Comparison of ENCODE assay signal across 19 cellular contexts in genomic region chr3:89954135-89954534, GRCh38.
DNase-seq lines count a peak whose midpoint lies in the region; FAIRE-seq and TF ChIP-seq lines count a peak whose summit lies in the region.
"Had no signal": no experiment of that assay in that cellular context is flagged by ENCODE, and none has a peak within 500 bp of the region (broad histone marks: within the 10 kb centered on the region; RNA-seq: fewer than 3 reads in every experiment).

No MANE protein-coding gene starts in this region.

- intact Hi-C loops in A673 (cut with micrococcal nuclease; ENCODE audit: unreplicated experiment), result no loop called here

- no peak for FAIRE-seq in small intestine (lab: Jason Lieb, UNC)
- FAIRE-seq: A204.1, D721Med, GM12878, H1 had no signal

- POLR2A ChIA-PET in A673 (lab: Charles Lee; ENCODE audit: low non-redundant PET), result no interaction called here

- H3K9me3 ChIP-seq in small intestine (ENCODE audit: control insufficient read depth, low read depth), result no peaks in the 10 kb centered on the region
- H3K9me3 ChIP-seq in A673 (ENCODE audit: low read depth, low read length, poor library complexity, severe bottlenecking), result no peaks in the 10 kb centered on the region
- no peaks in the 10 kb centered on the region for H3K9me3 ChIP-seq in hepatocyte (ENCODE audit: low read depth)
- H3K9me3 ChIP-seq: Caco-2 had no signal

- WGBS in small intestine, 3 donors, result 75 to 86% (median 77%) methylated on average over 3 of the region's 3 CpGs
- WGBS in hepatocyte (ENCODE audit: low lambda C conversion rate, missing lambda C conversion rate), result 99% methylated on average over 3 of the region's 3 CpGs

- no peak for TF ChIP-seq CTCF in epithelial cell of esophagus (IDR thresholded peaks at IDR 0.05; ENCODE audit: insufficient read depth, low read depth, low read length, missing control alignments)
- no peak for TF ChIP-seq CTCF in A673 (conservative IDR thresholded peaks at IDR 0.05; ENCODE audit: low read depth, low read length)
- TF ChIP-seq CTCF in hepatocyte (IDR thresholded peaks at IDR 0.05; ENCODE audit: poor library complexity), result no peak

- DNase-seq in MV-4-11 (lab: John Stamatoyannopoulos, UW) (peak; percentile 9), SW480 (ENCODE audit: low spot score) (peak; percentile 33), epithelial cell of esophagus (ENCODE audit: low read depth) (peak; percentile 4), small intestine (peak; percentile 17), A673 (ENCODE audit: low spot score) (no peak), hepatocyte (ENCODE audit: low spot score) (no peak)
- DNase-seq in activated CD4-positive, CD25-positive, alpha-beta regulatory T cell treated with anti-CD3 and anti-CD28 coated beads, Interleukin-2, amount 50 U/mL, for 72 hours, result no peak
- DNase-seq: AML-193; Caco-2; CD4-positive, alpha-beta T cell; DMS153; DND-41; EL; H9 had no signal

- no TSS peak for BruUV-seq in A673 (replicated peaks; lab: Mats Ljungman, UMichigan)

- H4K20me1 ChIP-seq in hepatocyte (ENCODE audit: insufficient read depth, poor library complexity, severe bottlenecking), result no peaks in the 10 kb centered on the region

- CTCF ChIA-PET in A673 (lab: Charles Lee), result no interaction called here

- H3K79me2 ChIP-seq in hepatocyte, result no peaks in the 10 kb centered on the region

- no peak overlapping the region for H3K4me2 ChIP-seq in hepatocyte

- no peaks in the 10 kb centered on the region for H3K9me2 ChIP-seq in hepatocyte (replicated peaks; ENCODE audit: insufficient read depth)

- no peaks in the 10 kb centered on the region for H3K36me3 ChIP-seq in small intestine (ENCODE audit: control insufficient read depth in 2 of 2, insufficient read depth in 2 of 2, low read length in 2 of 2)
- H3K36me3 ChIP-seq in A673 (ENCODE audit: insufficient read depth, low read length, poor library complexity, severe bottlenecking), result no peaks in the 10 kb centered on the region
- no peaks in the 10 kb centered on the region for H3K36me3 ChIP-seq in hepatocyte (replicated peaks; ENCODE audit: insufficient read depth, low read depth)

- H3K27me3 ChIP-seq in small intestine (ENCODE audit: control insufficient read depth in 2 of 2, insufficient read depth in 2 of 2, low read length in 2 of 2) (no peaks in the 10 kb centered on the region), A673 (replicated peaks; ENCODE audit: insufficient read depth, low read depth, low read length, poor library complexity) (no peaks in the 10 kb centered on the region), hepatocyte (no peaks in the 10 kb centered on the region)

- no peak overlapping the region for H2AFZ ChIP-seq in hepatocyte

- H3K4me3 ChIP-seq in epithelial cell of esophagus (ENCODE audit: low read length) (no peak overlapping the region), small intestine (ENCODE audit: low read depth in 1 of 2, low read length in 2 of 2) (no peak overlapping the region), A673 (ENCODE audit: low read depth, low read length, poor library complexity, severe bottlenecking) (no peak overlapping the region), hepatocyte (no peak overlapping the region)
- H3K4me3 ChIP-seq: GM12878 had no signal

- H3K27ac ChIP-seq in small intestine (ENCODE audit: low read depth in 1 of 2, low read length in 1 of 2), result no peak overlapping the region
- H3K27ac ChIP-seq in A673 (ENCODE audit: low read depth, low read length, poor library complexity, severe bottlenecking), result no peak overlapping the region
- H3K27ac ChIP-seq in hepatocyte, result no peak overlapping the region
- H3K27ac ChIP-seq: C4-2B had no signal

- H3K4me1 ChIP-seq in small intestine (ENCODE audit: control insufficient read depth in 2 of 2, insufficient read depth in 1 of 2, low read depth in 1 of 2, low read length in 1 of 2) (no peaks in the 10 kb centered on the region), A673 (ENCODE audit: insufficient read depth, low read length, poor library complexity, severe bottlenecking) (no peaks in the 10 kb centered on the region), hepatocyte (ENCODE audit: insufficient read depth) (peaks cover 13% of the 10 kb centered on the region)
- H3K4me1 ChIP-seq: Caco-2 had no signal

Comparison
In these comparisons a context has a peak if more than half of its experiments do, and no peak if none do; other contexts are left out.
1. DNase-seq: peak in MV-4-11 (single experiment), SW480 (single experiment), epithelial cell of esophagus (single experiment) and small intestine (single experiment); none in activated CD4-positive, CD25-positive, alpha-beta regulatory T cell treated with anti-CD3 and anti-CD28 coated beads, Interleukin-2, amount 50 U/mL, for 72 hours (single experiment), A673 (single experiment) and hepatocyte (single experiment).